In genomic region chr3:156553705-156554356, GRCh38 we compare ENCODE assay signal across 8 cellular contexts. TPM values are rescaled to one million over a fixed set of nuclear protein-coding genes. Genes with fewer than 3 reads are reported as not detected.
DNase-seq lines count a peak whose midpoint lies in the region; ATAC-seq, FAIRE-seq and TF ChIP-seq lines count a peak whose summit lies in the region.

No MANE protein-coding gene starts in this region.

- H3K9me3 Mint-ChIP-seq in Caco-2 (ENCODE audit: unreplicated experiment), result no peaks in the 10 kb centered on the region
- H3K9me3 Mint-ChIP-seq in activated naive CD8-positive, alpha-beta T cell treated with anti-CD3 and anti-CD28 coated beads, Interleukin-2, amount 10 ng/mL, durations not matched to agents 7 days and 5 days, result no peaks in the 10 kb centered on the region

- CTCF ChIA-PET in Caco-2 (lab: Charles Lee), result interaction anchor here (1.6 to 3.0 kb wide), 2 partner anchors 19 to 74 kb away, joined by 4 to 10 read pairs; no protein-coding TSS in a partner anchor

- H3K27me3 Mint-ChIP-seq in Caco-2 (ENCODE audit: insufficient read depth, unreplicated experiment), result no peaks in the 10 kb centered on the region
- no peaks in the 10 kb centered on the region for H3K27me3 Mint-ChIP-seq in activated naive CD8-positive, alpha-beta T cell treated with anti-CD3 and anti-CD28 coated beads, Interleukin-2, amount 10 ng/mL, durations not matched to agents 7 days and 5 days

- no TSS peak for BruUV-seq in Caco-2 (replicated peaks; lab: Mats Ljungman, UMichigan)

- dilution Hi-C loops in keratinocyte (cut with MboI; ENCODE audit: extremely low pct_ligation_motif_present, low sequenced_read_pairs), result no loop called here

- H4K20me1 ChIP-seq in keratinocyte (ENCODE audit: control insufficient read depth, extremely low read depth, insufficient read depth, low read length), result no peaks in the 10 kb centered on the region

- H3K9me3 ChIP-seq in Caco-2, result no peaks in the 10 kb centered on the region
- no peaks in the 10 kb centered on the region for H3K9me3 ChIP-seq in keratinocyte (ENCODE audit: control insufficient read depth, low read depth, low read length)

- H3K27me3 ChIP-seq in Caco-2 (replicated peaks; ENCODE audit: control insufficient read depth, insufficient read depth, low read length) (no peaks in the 10 kb centered on the region), keratinocyte (ENCODE audit: control insufficient read depth, extremely low read depth, insufficient read depth, low read length) (no peaks in the 10 kb centered on the region)

- ATAC-seq in activated naive CD8-positive, alpha-beta T cell treated with anti-CD3 and anti-CD28 coated beads, Interleukin-2, amount 10 ng/mL, durations not matched to agents 7 days and 5 days (ENCODE audit: low read depth), result no peak

- TF ChIP-seq CTCF in Caco-2 (IDR thresholded peaks at IDR 0.05; ENCODE audit: insufficient read depth in 1 of 2, low read depth in 1 of 2, low read length in 1 of 2, severe bottlenecking in 1 of 2, unreplicated experiment in 1 of 2) (no peak), keratinocyte (optimal IDR thresholded peaks at IDR 0.05 in 1 of 3, IDR thresholded peaks at IDR 0.05 in 1 of 3, conservative IDR thresholded peaks at IDR 0.05 in 1 of 3; ENCODE audit: extremely low read depth in 1 of 3, insufficient read depth in 2 of 3, low read length in 3 of 3) (no peak)

- H3K9me1 ChIP-seq in keratinocyte (ENCODE audit: control insufficient read depth, extremely low read depth, insufficient read depth, low read length), result no peaks in the 10 kb centered on the region

- peak overlapping the region; percentile 99 for H3K4me3 ChIP-seq in Caco-2 (ENCODE audit: low read depth, low read length)
- peak overlapping the region; percentile 86 for H3K4me3 ChIP-seq in Jurkat, Clone E6-1 (ENCODE audit: low read length)
- peak overlapping the region; percentile 94 to 99 (median 94) for H3K4me3 ChIP-seq in keratinocyte (ENCODE audit: control insufficient read depth in 2 of 3, extremely low read depth in 1 of 3, insufficient read depth in 2 of 3, low read depth in 1 of 3, low read length in 3 of 3)

- H2AFZ ChIP-seq in keratinocyte (ENCODE audit: control insufficient read depth, low read length), result no peak overlapping the region

- peak; percentile 94 for FAIRE-seq in keratinocyte (lab: Jason Lieb, UNC)

- H3K36me3 ChIP-seq in Caco-2 (ENCODE audit: control insufficient read depth, insufficient read depth, low read length) (no peaks in the 10 kb centered on the region; the same call in 1 of the 2 replicates), keratinocyte (ENCODE audit: control insufficient read depth in 2 of 2, extremely low read depth in 1 of 2, insufficient read depth in 2 of 2, low read length in 2 of 2) (peaks cover 3 to 40% of the 10 kb centered on the region in 2 experiments)

- H3K79me2 ChIP-seq in keratinocyte (ENCODE audit: control insufficient read depth, insufficient read depth, low read length), result peaks cover 60% of the 10 kb centered on the region

- POLR2A ChIA-PET in Caco-2 (lab: Charles Lee), result interaction anchor here (0.6 to 2.6 kb wide), 3 partner anchors 19 to 120 kb away, joined by 3 to 14 read pairs (median 13); partner anchors contain the start of gene TIPARP
- POLR2A ChIA-PET in activated naive CD8-positive, alpha-beta T cell treated with anti-CD3 and anti-CD28 coated beads, Interleukin-2, amount 10 ng/mL, durations not matched to agents 7 days and 5 days (lab: Charles Lee), result interaction anchor here (1.6 to 4.0 kb wide), 7 partner anchors 70 to 622 kb away, joined by 5 to 37 read pairs (median 9); partner anchors contain the start of gene TIPARP

- H3K4me3 Mint-ChIP-seq in Caco-2 (ENCODE audit: unreplicated experiment), result peak overlapping the region; percentile 88
- H3K4me3 Mint-ChIP-seq in activated naive CD8-positive, alpha-beta T cell treated with anti-CD3 and anti-CD28 coated beads, Interleukin-2, amount 10 ng/mL, durations not matched to agents 7 days and 5 days, result peak overlapping the region; percentile 93

- peak overlapping the region; percentile 81 for H3K27ac Mint-ChIP-seq in Caco-2 (ENCODE audit: unreplicated experiment)
- peak overlapping the region; percentile 89 for H3K27ac Mint-ChIP-seq in activated naive CD8-positive, alpha-beta T cell treated with anti-CD3 and anti-CD28 coated beads, Interleukin-2, amount 10 ng/mL, durations not matched to agents 7 days and 5 days

- peak overlapping the region; percentile 96 for H3K9ac ChIP-seq in keratinocyte (ENCODE audit: control insufficient read depth, extremely low read depth, insufficient read depth, low read length)

- peaks cover 22% of the 10 kb centered on the region for H3K4me1 Mint-ChIP-seq in Caco-2 (ENCODE audit: low read depth, unreplicated experiment)
- H3K4me1 Mint-ChIP-seq in activated naive CD8-positive, alpha-beta T cell treated with anti-CD3 and anti-CD28 coated beads, Interleukin-2, amount 10 ng/mL, durations not matched to agents 7 days and 5 days, result peaks cover 37% of the 10 kb centered on the region

- H3K36me3 Mint-ChIP-seq in Caco-2 (ENCODE audit: insufficient read depth, unreplicated experiment), result peaks cover 47% of the 10 kb centered on the region
- H3K36me3 Mint-ChIP-seq in activated naive CD8-positive, alpha-beta T cell treated with anti-CD3 and anti-CD28 coated beads, Interleukin-2, amount 10 ng/mL, durations not matched to agents 7 days and 5 days, result peaks cover 24% of the 10 kb centered on the region

- intact Hi-C loops in Caco-2 (cut with micrococcal nuclease; ENCODE audit: unreplicated experiment), result no loop called here

- DNase-seq in Caco-2, result peak in 1 of 2 experiments; percentile 26
- DNase-seq in Jurkat, Clone E6-1 (ENCODE audit: low read depth, low spot score), result no peak
- no peak for DNase-seq in activated naive CD8-positive, alpha-beta T cell treated with anti-CD3 and anti-CD28 coated beads, Interleukin-2, amount 10 ng/mL, durations not matched to agents 7 days and 5 days
- no peak for DNase-seq in keratinocyte (ENCODE audit: low read depth, low spot score)
- DNase-seq in anterior cingulate cortex (lab: John Stamatoyannopoulos, UW), result no peak
- DNase-seq in SKM-1 treated with dmso at 0.1 percent for 144 hours (lab: John Stamatoyannopoulos, UW; ENCODE audit: unreplicated experiment), result no peak
- no peak for DNase-seq in NCI-H1436 (lab: John Stamatoyannopoulos, UW)

- H3K4me1 ChIP-seq in Caco-2 (peaks cover 19% of the 10 kb centered on the region; the same call in 1 of the 2 replicates), keratinocyte (ENCODE audit: control insufficient read depth, extremely low read depth, insufficient read depth, low read length) (peaks cover 49% of the 10 kb centered on the region)

- peak overlapping the region; percentile 89 for H3K27ac ChIP-seq in keratinocyte (ENCODE audit: control insufficient read depth, insufficient read depth, low read length)
- H3K27ac ChIP-seq in temporal lobe (ENCODE audit: low read depth, low read length), result peak overlapping the region; percentile 8

- H3K4me2 ChIP-seq in keratinocyte (ENCODE audit: control insufficient read depth, extremely low read depth, insufficient read depth, low read depth, low read length), result peak overlapping the region; percentile 92

RNA-seq across cellular contexts. Expression of gene SSR3, which starts 1.1 kb away (rescaled TPM):
- total RNA-seq in Caco-2 (2022) (177 and 186 TPM in 2 replicates), temporal lobe (68.4 TPM)
- 114 TPM for polyA plus RNA-seq in Jurkat, Clone E6-1 (2012; ENCODE audit: insufficient read depth, insufficient read length)
- 100 to 1,000 TPM; 113 to 118 TPM for total RNA-seq in activated naive CD8-positive, alpha-beta T cell treated with anti-CD3 and anti-CD28 coated beads, Interleukin-2, amount 10 ng/mL, durations not matched to agents 7 days and 5 days
- polyA plus RNA-seq in keratinocyte, result 313 to 474 TPM (median 378 TPM) in 3 replicates
- 81.7 TPM for polyA plus RNA-seq in keratinocyte (2011; ENCODE audit: low read depth)
- polyA plus RNA-seq in keratinocyte (2011; cell fraction: cytosol; rRNA removed), result 239 and 470 TPM in 2 replicates
- polyA plus RNA-seq in keratinocyte (2011; cell fraction: nucleus; rRNA removed), result 210 and 227 TPM in 2 replicates
- 224 and 463 TPM in 2 replicates for polyA plus RNA-seq in keratinocyte (2012; ENCODE audit: low replicate concordance)
- 476 to 695 TPM (median 646 TPM) in 3 replicates for polyA minus RNA-seq in keratinocyte
- polyA minus RNA-seq in keratinocyte (2011; cell fraction: cytosol; rRNA and poly(A)+ RNA removed), result 251 TPM
- polyA minus RNA-seq in keratinocyte (2011; cell fraction: nucleus; rRNA and poly(A)+ RNA removed), result 124 and 202 TPM in 2 replicates
